ENCODE assay signal across 17 cellular contexts in the genomic region with DNA sequence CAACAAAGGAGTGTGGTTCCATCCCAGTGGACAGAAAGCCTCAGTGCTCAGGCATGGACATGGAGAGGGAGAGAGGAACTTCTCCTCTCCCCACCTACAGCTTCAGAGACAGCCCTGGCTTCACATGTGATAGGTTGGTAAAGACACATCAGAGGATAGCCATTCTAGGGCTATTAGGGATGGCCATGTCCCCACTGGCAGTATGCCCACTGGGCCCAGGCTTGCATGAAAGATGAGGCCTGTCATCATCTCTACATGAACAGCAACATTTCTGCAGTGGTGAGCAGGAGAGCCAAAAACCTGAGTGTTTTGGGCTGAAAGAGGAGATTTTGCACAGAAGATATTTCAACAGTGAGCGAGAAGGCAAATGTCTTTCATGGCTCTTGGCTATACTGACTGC.
DNase-seq lines count a peak whose midpoint lies in the region; ATAC-seq and TF ChIP-seq lines count a peak whose summit lies in the region.
"Had no signal": no experiment of that assay in that cellular context is flagged by ENCODE, and none has a peak within 500 bp of the region (broad histone marks: within the 10 kb centered on the region; RNA-seq: fewer than 3 reads in every experiment).

No MANE protein-coding gene starts in this region.

- in situ Hi-C loops in brain microvascular endothelial cell (cut with HindIII; ENCODE audit: low pct_ligation_motif_present, low sequenced_read_pairs) = no loop called here

- no TSS peak for BruUV-seq in Caco-2 (replicated peaks; lab: Mats Ljungman, UMichigan)

- no peak for DNase-seq in Caco-2
- DNase-seq in glutamatergic neuron = no peak
- no peak for DNase-seq in SIG-M5 treated with dmso at 0.1 percent for 504 hours (lab: John Stamatoyannopoulos, UW; ENCODE audit: unreplicated experiment)
- DNase-seq in GM10266 (ENCODE audit: extremely low spot score) = no peak
- no peak for DNase-seq in activated T-cell treated with anti-CD3 and anti-CD28 coated beads, Interleukin-2, amount 50 U/mL, for 72 hours
- no peak for DNase-seq in brain microvascular endothelial cell
- DNase-seq: 8988T; NCI-H1105; NCI-H2081 treated with DMSO at 0.1 percent for 48 hours; NK-92 treated with Interleukin-12 subunit alpha and Interleukin-12 subunit beta, amount 100 ng/mL, for 24 hours; T-cell had no signal

- peaks cover 3% of the 10 kb centered on the region; the same call in 1 of the 2 replicates for H3K9me3 ChIP-seq in Caco-2

- H3K27me3 ChIP-seq in Caco-2 (replicated peaks; ENCODE audit: control insufficient read depth, insufficient read depth, low read length) (no peaks in the 10 kb centered on the region), brain microvascular endothelial cell (replicated peaks) (no peaks in the 10 kb centered on the region)

- H3K4me1 Mint-ChIP-seq in Caco-2 (ENCODE audit: low read depth, unreplicated experiment) (no peaks in the 10 kb centered on the region), glutamatergic neuron (ENCODE audit: low read depth, unreplicated experiment) (no peaks in the 10 kb centered on the region)
- H3K4me1 Mint-ChIP-seq in activated T-cell treated with anti-CD3 and anti-CD28 coated beads, Interleukin-2, amount 50 U/mL, for 72 hours (ENCODE audit: low read depth) = no peaks in the 10 kb centered on the region
- H3K4me1 Mint-ChIP-seq: CD14-positive monocyte, IgD-negative memory B cell, T-cell had no signal

- H3K9me3 Mint-ChIP-seq in Caco-2 (ENCODE audit: unreplicated experiment) (peaks cover 17% of the 10 kb centered on the region), glutamatergic neuron (ENCODE audit: unreplicated experiment) (peaks cover 7% of the 10 kb centered on the region)
- peaks cover 0 to 8% of the 10 kb centered on the region in 2 donors for H3K9me3 Mint-ChIP-seq in activated T-cell treated with anti-CD3 and anti-CD28 coated beads, Interleukin-2, amount 50 U/mL, for 72 hours

- ATAC-seq in GM21717 (IDR thresholded peaks at IDR 0.05; ENCODE audit: unreplicated experiment) = peak; percentile 14
- peak; percentile 13 for ATAC-seq in HG03354 (IDR thresholded peaks at IDR 0.05; ENCODE audit: poor library complexity, severe bottlenecking, unreplicated experiment)
- no peak for ATAC-seq in activated T-cell treated with anti-CD3 and anti-CD28 coated beads, Interleukin-2, amount 50 U/mL, for 72 hours (replicated peaks in 1 of 2)
- ATAC-seq: T-cell had no signal

- TF ChIP-seq CTCF in Caco-2 (IDR thresholded peaks at IDR 0.05; ENCODE audit: insufficient read depth in 1 of 2, low read depth in 1 of 2, low read length in 1 of 2, severe bottlenecking in 1 of 2, unreplicated experiment in 1 of 2) = no peak
- TF ChIP-seq CTCF in glutamatergic neuron (IDR thresholded peaks at IDR 0.05; ENCODE audit: partially characterized antibody, unreplicated experiment) = no peak
- TF ChIP-seq CTCF in GM10266 (IDR thresholded peaks at IDR 0.05; ENCODE audit: control insufficient read depth, insufficient read depth, low read depth, missing control alignments) = no peak
- no peak for TF ChIP-seq CTCF in brain microvascular endothelial cell (IDR thresholded peaks at IDR 0.05; ENCODE audit: low read depth, low read length, missing control alignments)

- H3K4me1 ChIP-seq in Caco-2 = 0 out of 2 replicates have a peak, but pooled peaks cover 3% of the 10 kb centered on the region

- H3K36me3 Mint-ChIP-seq in Caco-2 (ENCODE audit: insufficient read depth, unreplicated experiment) (no peaks in the 10 kb centered on the region), glutamatergic neuron (ENCODE audit: unreplicated experiment) (peaks cover 25% of the 10 kb centered on the region)
- H3K36me3 Mint-ChIP-seq in activated T-cell treated with anti-CD3 and anti-CD28 coated beads, Interleukin-2, amount 50 U/mL, for 72 hours (ENCODE audit: insufficient read depth in 2 of 2) = no peaks in the 10 kb centered on the region
- H3K36me3 Mint-ChIP-seq: CD14-positive monocyte, IgD-negative memory B cell, T-cell had no signal

- no peak overlapping the region for H3K4me3 Mint-ChIP-seq in Caco-2 (ENCODE audit: unreplicated experiment)
- no peak overlapping the region for H3K4me3 Mint-ChIP-seq in glutamatergic neuron (ENCODE audit: unreplicated experiment)
- no peak overlapping the region for H3K4me3 Mint-ChIP-seq in activated T-cell treated with anti-CD3 and anti-CD28 coated beads, Interleukin-2, amount 50 U/mL, for 72 hours
- H3K4me3 Mint-ChIP-seq: CD14-positive monocyte, IgD-negative memory B cell, T-cell had no signal

- H3K27ac Mint-ChIP-seq in Caco-2 (ENCODE audit: unreplicated experiment) (peak overlapping the region; percentile 39), glutamatergic neuron (ENCODE audit: unreplicated experiment) (peak overlapping the region; percentile 86)
- no peak overlapping the region for H3K27ac Mint-ChIP-seq in activated T-cell treated with anti-CD3 and anti-CD28 coated beads, Interleukin-2, amount 50 U/mL, for 72 hours
- H3K27ac Mint-ChIP-seq: IgD-negative memory B cell, T-cell had no signal

- H3K36me3 ChIP-seq in Caco-2 (ENCODE audit: control insufficient read depth, insufficient read depth, low read length) (no peaks in the 10 kb centered on the region), brain microvascular endothelial cell (replicated peaks) (no peaks in the 10 kb centered on the region)

- H3K4me3 ChIP-seq in Caco-2 (ENCODE audit: low read depth, low read length) (no peak overlapping the region), brain microvascular endothelial cell (ENCODE audit: low read depth, low read length) (no peak overlapping the region)
- H3K4me3 ChIP-seq: GM12878, GM23248 had no signal

- intact Hi-C loops in Caco-2 (cut with micrococcal nuclease; ENCODE audit: unreplicated experiment) = no loop called here

- POLR2A ChIA-PET in Caco-2 (lab: Charles Lee) = no interaction called here

- H3K27me3 Mint-ChIP-seq in Caco-2 (ENCODE audit: insufficient read depth, unreplicated experiment) = no peaks in the 10 kb centered on the region
- peaks cover 3% of the 10 kb centered on the region for H3K27me3 Mint-ChIP-seq in glutamatergic neuron (ENCODE audit: unreplicated experiment)
- H3K27me3 Mint-ChIP-seq in activated T-cell treated with anti-CD3 and anti-CD28 coated beads, Interleukin-2, amount 50 U/mL, for 72 hours (ENCODE audit: low read depth) = no peaks in the 10 kb centered on the region
- H3K27me3 Mint-ChIP-seq: IgD-negative memory B cell, T-cell had no signal

- CTCF ChIA-PET in Caco-2 (lab: Charles Lee) = interaction anchor here (1.0 to 1.4 kb wide), 5 partner anchors 11 to 446 kb away, joined by 3 to 12 read pairs (median 5); no protein-coding TSS in a partner anchor

- H3K27ac ChIP-seq in brain microvascular endothelial cell = no peak overlapping the region
- H3K27ac ChIP-seq: GM23248 had no signal

Comparison
In these comparisons a context has a peak if more than half of its experiments do, and no peak if none do; other contexts are left out.
1. ATAC-seq: peak in GM21717 (single experiment) and HG03354 (single experiment); none in activated T-cell treated with anti-CD3 and anti-CD28 coated beads, Interleukin-2, amount 50 U/mL, for 72 hours (0 of 2).